In genomic region chr17:55609737-55610201, GRCh38 we compare ENCODE assay signal across 16 cellular contexts.
DNase-seq lines count a peak whose midpoint lies in the region; ATAC-seq, FAIRE-seq and TF ChIP-seq lines count a peak whose summit lies in the region.
"Had no signal": no experiment of that assay in that cellular context is flagged by ENCODE, and none has a peak within 500 bp of the region (broad histone marks: within the 10 kb centered on the region; RNA-seq: fewer than 3 reads in every experiment).

No MANE protein-coding gene starts in this region.

- FAIRE-seq in RCC 7860 (lab: Jason Lieb, UNC) = no peak
- FAIRE-seq: GM18507 had no signal

- DNase-seq in A172 (ENCODE audit: low spot score) = peak; percentile 10
- DNase-seq in RCC 7860 (ENCODE audit: low spot score) = peak; percentile 19
- peak; percentile 96 for DNase-seq in fibroblast of villous mesenchyme (ENCODE audit: low read depth)
- DNase-seq in non-pigmented ciliary epithelial cell (ENCODE audit: low read depth) = peak; percentile 37
- no peak for DNase-seq in NCI-H2107 (lab: John Stamatoyannopoulos, UW)
- DNase-seq in MG63 = no peak
- DNase-seq: activated T-cell treated with anti-CD3 and anti-CD28 coated beads, Interleukin-2, amount 50 U/mL, for 4 hours; DND-41; NCI-H226; stimulated activated CD4-positive, alpha-beta T cell treated with anti-CD3 and anti-CD28 coated beads, Interleukin-2, amount 100 ng/mL, for 48 hours; stimulated activated naive CD8-positive, alpha-beta T cell treated with anti-CD3 and anti-CD28 coated beads, Interleukin-15, amount 100 ng/mL, for 72 hours had no signal

- H3K27me3 ChIP-seq in MG63 = no peaks in the 10 kb centered on the region; the same call in 1 of the 2 replicates
- H3K27me3 ChIP-seq: breast epithelium had no signal

- no peak for TF ChIP-seq CTCF in fibroblast of villous mesenchyme (IDR thresholded peaks at IDR 0.05; ENCODE audit: insufficient read depth, low read depth, low read length)

- no peaks in the 10 kb centered on the region; the same call in 1 of the 2 replicates for H3K9me3 ChIP-seq in MG63
- H3K9me3 ChIP-seq: breast epithelium had no signal

- H3K4me3 ChIP-seq in fibroblast of villous mesenchyme (ENCODE audit: low read depth, low read length) (no peak overlapping the region), MG63 (no peak overlapping the region)
- H3K4me3 ChIP-seq: breast epithelium had no signal

- no peaks in the 10 kb centered on the region for H3K36me3 ChIP-seq in MG63
- H3K36me3 ChIP-seq: breast epithelium had no signal

- ATAC-seq in GM21526 (IDR thresholded peaks at IDR 0.05; ENCODE audit: low FRiP score, unreplicated experiment) (no peak), GM21390 (IDR thresholded peaks at IDR 0.05; ENCODE audit: unreplicated experiment) (no peak)
- ATAC-seq: activated T-cell treated with anti-CD3 and anti-CD28 coated beads, Interleukin-2, amount 50 U/mL, for 4 hours; Panc1; stimulated activated naive CD8-positive, alpha-beta T cell treated with anti-CD3 and anti-CD28 coated beads, Interleukin-15, amount 100 ng/mL, for 72 hours had no signal

Comparison
In these comparisons a context has a peak if more than half of its experiments do, and no peak if none do; other contexts are left out.
1. DNase-seq: peak in A172 (single experiment), RCC 7860 (single experiment), fibroblast of villous mesenchyme (single experiment) and non-pigmented ciliary epithelial cell (single experiment); none in NCI-H2107 (single experiment) and MG63 (single experiment).